ENCODE assay signal across 7 cellular contexts in genomic region chr2:15790326-15790725, GRCh38.
"Had no signal": no experiment of that assay in that cellular context is flagged by ENCODE, and none has a peak within 500 bp of the region (broad histone marks: within the 10 kb centered on the region; RNA-seq: fewer than 3 reads in every experiment).

No MANE protein-coding gene starts in this region.

- FAIRE-seq: H1, H54, HTR-8/SVneo had no signal

- H2AFZ ChIP-seq: GM23248 had no signal

- H3K27ac ChIP-seq: GM23248 had no signal

- H3K9ac ChIP-seq: GM23248 had no signal

- H3K9me3 Mint-ChIP-seq: H9 had no signal

- H3K27ac Mint-ChIP-seq: H9 had no signal

- H3K4me3 ChIP-seq: GM23248 had no signal

- H3K4me3 Mint-ChIP-seq: H9 had no signal

- DNase-seq: GM23248, H9, HCEC 1CT, IMR-90 had no signal
